In genomic region chr1:58784758-58785423, GRCh38 we compare ENCODE assay signal across 8 cellular contexts. TPM values are rescaled to one million over a fixed set of nuclear protein-coding genes. Genes with fewer than 3 reads are reported as not detected.
DNase-seq lines count a peak whose midpoint lies in the region; ATAC-seq and TF ChIP-seq lines count a peak whose summit lies in the region.

No MANE protein-coding gene starts in this region.

- H3K4me3 ChIP-seq in DND-41 (ENCODE audit: low read depth in 1 of 2, low read length in 2 of 2): peak overlapping the region; percentile 59 to 89
- H3K4me3 ChIP-seq in HUES48 (ENCODE audit: low read depth, low read length): peak overlapping the region; percentile 78
- peak overlapping the region; percentile 80 for H3K4me3 ChIP-seq in OCI-LY7 (ENCODE audit: low read depth, low read length, poor library complexity, severe bottlenecking)
- peak overlapping the region; percentile 71 to 74 for H3K4me3 ChIP-seq in esophagus (ENCODE audit: low read depth in 1 of 2, low read length in 2 of 2)
- H3K4me3 ChIP-seq in mucosa of stomach (ENCODE audit: low read length): peak overlapping the region; percentile 80

- peak overlapping the region; percentile 86 for H3K27ac ChIP-seq in DND-41 (ENCODE audit: low read length)
- peak overlapping the region; percentile 90 for H3K27ac ChIP-seq in HUES48 (ENCODE audit: low read depth, low read length)
- peak overlapping the region; percentile 66 for H3K27ac ChIP-seq in OCI-LY7 (ENCODE audit: low read depth, low read length, poor library complexity, severe bottlenecking)
- H3K27ac ChIP-seq in esophagus (ENCODE audit: low read depth in 2 of 2, low read length in 1 of 2): peak overlapping the region; percentile 97 to 99

- H3K9me3 ChIP-seq in DND-41 (ENCODE audit: insufficient read depth, low read length, severe bottlenecking) (no peaks in the 10 kb centered on the region), HUES48 (ENCODE audit: control insufficient read depth, insufficient read depth, low read length) (no peaks in the 10 kb centered on the region), OCI-LY7 (ENCODE audit: low read length) (no peaks in the 10 kb centered on the region), esophagus (ENCODE audit: control insufficient read depth in 2 of 2, insufficient read depth in 1 of 2, low read depth in 1 of 2, low read length in 1 of 2) (no peaks in the 10 kb centered on the region), mucosa of stomach (ENCODE audit: control insufficient read depth, low read length) (no peaks in the 10 kb centered on the region)

- H3K27me3 ChIP-seq in DND-41 (ENCODE audit: insufficient read depth, low read length, poor library complexity) (peaks cover 6% of the 10 kb centered on the region), HUES48 (ENCODE audit: control insufficient read depth, insufficient read depth, low read length) (peaks cover 48% of the 10 kb centered on the region), esophagus (ENCODE audit: control insufficient read depth in 1 of 2, insufficient read depth in 2 of 2, low read length in 2 of 2) (no peaks in the 10 kb centered on the region), mucosa of stomach (ENCODE audit: control insufficient read depth, insufficient read depth, low read length) (no peaks in the 10 kb centered on the region)

- TF ChIP-seq CTCF in DND-41 (IDR thresholded peaks at IDR 0.05; ENCODE audit: borderline replicate concordance, extremely low read depth, low read length, poor library complexity, severe bottlenecking): peak; percentile 68
- peak; percentile 76 for TF ChIP-seq CTCF in OCI-LY7 (conservative IDR thresholded peaks at IDR 0.05; ENCODE audit: low read length)

- intact Hi-C loops in OCI-LY7 (cut with micrococcal nuclease; ENCODE audit: unreplicated experiment): loop anchor here (1.0 to 10.0 kb wide), 5 partner anchors 30 to 510 kb away; partner anchors contain the start of gene FGGY

- BruUV-seq in OCI-LY7 (replicated peaks; lab: Mats Ljungman, UMichigan): no TSS peak

- 0 to 1% methylated on average over 56 of the region's 56 CpGs for WGBS in esophagus, 2 donors

- H3K79me2 ChIP-seq in DND-41 (ENCODE audit: insufficient read depth, low read length): peaks cover 17% of the 10 kb centered on the region
- H3K79me2 ChIP-seq in OCI-LY7 (ENCODE audit: insufficient read depth, low read depth, low read length): no peaks in the 10 kb centered on the region

- H3K4me2 ChIP-seq in DND-41 (ENCODE audit: insufficient read depth, low read length): peak overlapping the region; percentile 87
- H3K4me2 ChIP-seq in OCI-LY7 (ENCODE audit: low read length): peak overlapping the region; percentile 92

- POLR2A ChIA-PET in OCI-LY7 (lab: Charles Lee): interaction anchor here (0.5 to 0.7 kb wide), 2 partner anchors 32 to 67 kb away, joined by 3 to 4 read pairs; no protein-coding TSS in a partner anchor

- peaks cover 5% of the 10 kb centered on the region; the same call in 1 of the 2 replicates for H3K36me3 ChIP-seq in DND-41 (ENCODE audit: insufficient read depth, low read length)
- H3K36me3 ChIP-seq in HUES48 (ENCODE audit: control insufficient read depth, insufficient read depth, low read length): no peaks in the 10 kb centered on the region
- H3K36me3 ChIP-seq in OCI-LY7 (ENCODE audit: insufficient read depth, low read length): no peaks in the 10 kb centered on the region
- H3K36me3 ChIP-seq in esophagus (ENCODE audit: control insufficient read depth in 2 of 2, insufficient read depth in 2 of 2, low read length in 1 of 2): peaks cover 0 to 8% of the 10 kb centered on the region in 2 donors
- peaks cover 8% of the 10 kb centered on the region for H3K36me3 ChIP-seq in mucosa of stomach (ENCODE audit: control insufficient read depth, insufficient read depth, low read length)

- H3K4me1 ChIP-seq in DND-41 (ENCODE audit: insufficient read depth, low read length) (peaks cover 41% of the 10 kb centered on the region), HUES48 (ENCODE audit: control insufficient read depth, insufficient read depth, low read length) (peaks cover 10% of the 10 kb centered on the region), OCI-LY7 (ENCODE audit: insufficient read depth, low read length, poor library complexity, severe bottlenecking) (peaks cover 23% of the 10 kb centered on the region), esophagus (ENCODE audit: control insufficient read depth in 2 of 2, insufficient read depth in 2 of 2, low read length in 1 of 2) (peaks cover 0 to 2% of the 10 kb centered on the region in 2 donors), mucosa of stomach (ENCODE audit: control insufficient read depth, insufficient read depth, low read length) (no peaks in the 10 kb centered on the region)

- H4K20me1 ChIP-seq in DND-41 (ENCODE audit: insufficient read depth, low read length) (peaks cover 12% of the 10 kb centered on the region), OCI-LY7 (ENCODE audit: insufficient read depth, low read length) (no peaks in the 10 kb centered on the region)

- peaks cover 29% of the 10 kb centered on the region for H3K4me1 Mint-ChIP-seq in activated T-cell treated with anti-CD3 and anti-CD28 coated beads, Interleukin-2, amount 50 U/mL, for 4 hours (ENCODE audit: low read depth)

- DNase-seq in DND-41 (peak; percentile 73), OCI-LY7 (ENCODE audit: low spot score) (peak; percentile 72)
- peak; percentile 77 for DNase-seq in activated T-cell treated with anti-CD3 and anti-CD28 coated beads, Interleukin-2, amount 50 U/mL, for 4 hours
- DNase-seq in stimulated activated CD8-positive, alpha-beta memory T cell treated with anti-CD3 and anti-CD28 coated beads, Interleukin-4, amount 100 ng/mL, for 24 hours (ENCODE audit: low read depth): peak; percentile 66

- H3K27me3 Mint-ChIP-seq in activated T-cell treated with anti-CD3 and anti-CD28 coated beads, Interleukin-2, amount 50 U/mL, for 4 hours (ENCODE audit: low read depth): peaks cover 2% of the 10 kb centered on the region

- peaks cover 13% of the 10 kb centered on the region for H3K9me3 Mint-ChIP-seq in activated T-cell treated with anti-CD3 and anti-CD28 coated beads, Interleukin-2, amount 50 U/mL, for 4 hours

- H3K9me2 ChIP-seq in OCI-LY7 (ENCODE audit: insufficient read depth, low read length): no peaks in the 10 kb centered on the region

- H3K36me3 Mint-ChIP-seq in activated T-cell treated with anti-CD3 and anti-CD28 coated beads, Interleukin-2, amount 50 U/mL, for 4 hours (ENCODE audit: insufficient read depth): peaks cover 18% of the 10 kb centered on the region

- H3K9ac ChIP-seq in DND-41 (ENCODE audit: low read depth, low read length): peak overlapping the region; percentile 91
- H3K9ac ChIP-seq in HUES48 (ENCODE audit: low read depth, low read length): peak overlapping the region; percentile 82
- H3K9ac ChIP-seq in mucosa of stomach (ENCODE audit: low read length): peak overlapping the region; percentile 90

- H2AFZ ChIP-seq in DND-41 (ENCODE audit: low read depth, low read length) (peak overlapping the region; percentile 80), OCI-LY7 (ENCODE audit: low read length) (peak overlapping the region; percentile 84)

- H3K4me3 Mint-ChIP-seq in activated T-cell treated with anti-CD3 and anti-CD28 coated beads, Interleukin-2, amount 50 U/mL, for 4 hours: peak overlapping the region; percentile 94

- CTCF ChIA-PET in OCI-LY7 (lab: Charles Lee; ENCODE audit: unreplicated experiment): interaction anchor here (0.6 kb wide), 1 partner anchor 36 kb away, joined by 3 read pairs; no protein-coding TSS in a partner anchor

- peak; percentile 4; the same call in 1 of the 3 replicates for ATAC-seq in DND-41 (ENCODE audit: insufficient read depth, low read depth)
- peak; percentile 3 to 6 for ATAC-seq in activated T-cell treated with anti-CD3 and anti-CD28 coated beads, Interleukin-2, amount 50 U/mL, for 4 hours
- no peak for ATAC-seq in HG03097 (IDR thresholded peaks at IDR 0.05; ENCODE audit: low FRiP score, unreplicated experiment)

RNA-seq across cellular contexts. Expression of gene JUN, which starts 1.0 kb away (rescaled TPM):
- total RNA-seq in OCI-LY7 (2014; rRNA removed; shearing (Covaris generic)): 7.7 and 8.1 TPM in 2 replicates
- total RNA-seq in OCI-LY7 (2022): 4.2 and 5.3 TPM in 2 replicates
- total RNA-seq in activated T-cell treated with anti-CD3 and anti-CD28 coated beads, Interleukin-2, amount 50 U/mL, for 4 hours: 10 to 100 TPM; 19.9 to 27.3 (median 24.5) TPM
- 10 to 100 TPM; 31.2 to 42.9 TPM for polyA plus RNA-seq in esophagus
